9 cellular contexts compared by ENCODE assay signal in the genomic region with DNA sequence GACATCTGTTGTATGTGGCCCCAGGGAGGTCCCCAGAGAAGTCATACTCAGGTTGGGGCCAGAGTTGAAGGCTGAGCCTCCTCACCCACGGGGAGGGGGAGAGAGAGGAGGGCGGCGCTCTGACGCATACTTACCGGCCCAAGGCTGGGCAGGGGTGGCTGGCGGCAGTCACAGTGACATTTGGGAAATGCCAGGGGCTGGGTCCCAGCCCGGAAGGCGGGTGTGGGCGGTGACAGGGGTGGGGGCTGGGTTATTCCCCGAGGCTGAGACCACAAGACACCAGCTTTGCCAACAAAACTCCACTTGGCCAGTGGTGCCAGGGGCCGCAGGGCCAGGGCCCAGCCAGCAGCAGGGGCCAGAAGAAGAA.
DNase-seq lines count a peak whose midpoint lies in the region.
"Had no signal": no experiment of that assay in that cellular context is flagged by ENCODE, and none has a peak within 500 bp of the region (broad histone marks: within the 10 kb centered on the region; RNA-seq: fewer than 3 reads in every experiment).

No MANE protein-coding gene starts in this region.

- peak; percentile 24 for DNase-seq in ELF-1 (ENCODE audit: low read depth, low spot score)
- DNase-seq in activated CD4-positive, alpha-beta T cell treated with anti-CD3 and anti-CD28 coated beads, Interleukin-2, amount 50 U/mL, for 48 hours = peak; percentile 50 to 60
- DNase-seq in globus pallidus (ENCODE audit: low spot score) = peak; percentile 42
- peak; percentile 2 to 24 for DNase-seq in stimulated activated CD4-positive, alpha-beta T cell treated with anti-CD3 and anti-CD28 coated beads, Interleukin-15, amount 100 ng/mL, for 1 hour (ENCODE audit: low read depth in 1 of 2, low spot score in 1 of 2)
- DNase-seq in NCI-H146 treated with DMSO at 0.1 percent for 48 hours (lab: John Stamatoyannopoulos, UW; ENCODE audit: unreplicated experiment) = no peak
- no peak for DNase-seq in NCI-H2081 (lab: John Stamatoyannopoulos, UW)
- no peak for DNase-seq in pons (ENCODE audit: low spot score)
- no peak for DNase-seq in effector CD4-positive, alpha-beta T cell
- DNase-seq: NCI-H2171 treated with DMSO at 0.1 percent for 48 hours had no signal

Comparison
In these comparisons a context has a peak if more than half of its experiments do, and no peak if none do; other contexts are left out.
1. DNase-seq: peak in ELF-1 (single experiment), activated CD4-positive, alpha-beta T cell treated with anti-CD3 and anti-CD28 coated beads, Interleukin-2, amount 50 U/mL, for 48 hours (2 of 2), globus pallidus (single experiment) and stimulated activated CD4-positive, alpha-beta T cell treated with anti-CD3 and anti-CD28 coated beads, Interleukin-15, amount 100 ng/mL, for 1 hour (2 of 2); none in NCI-H146 treated with DMSO at 0.1 percent for 48 hours (single experiment), NCI-H2081 (0 of 2), pons (single experiment) and effector CD4-positive, alpha-beta T cell (single experiment).